Comparison of ENCODE assay signal across 14 cellular contexts in genomic region chr9:98046161-98046543, GRCh38. TPM values are rescaled to one million over a fixed set of nuclear protein-coding genes. Genes with fewer than 3 reads are reported as not detected.
DNase-seq lines count a peak whose midpoint lies in the region; ATAC-seq and TF ChIP-seq lines count a peak whose summit lies in the region.
"Had no signal": no experiment of that assay in that cellular context is flagged by ENCODE, and none has a peak within 500 bp of the region (broad histone marks: within the 10 kb centered on the region; RNA-seq: fewer than 3 reads in every experiment).

No MANE protein-coding gene starts in this region.

- no peaks in the 10 kb centered on the region for H3K27me3 Mint-ChIP-seq in activated T-cell treated with anti-CD3 and anti-CD28 coated beads, Interleukin-2, amount 50 U/mL, for 4 hours (ENCODE audit: low read depth)
- no peaks in the 10 kb centered on the region for H3K27me3 Mint-ChIP-seq in activated naive CD8-positive, alpha-beta T cell treated with anti-CD3 and anti-CD28 coated beads, Interleukin-2, amount 50 U/mL, for 24 hours

- H3K36me3 ChIP-seq in Loucy (ENCODE audit: insufficient read depth, low read length) (no peaks in the 10 kb centered on the region), BE2C (no peaks in the 10 kb centered on the region)
- H3K36me3 ChIP-seq: uterus had no signal

- no peaks in the 10 kb centered on the region for H4K20me1 ChIP-seq in Loucy (ENCODE audit: insufficient read depth, low read length, poor library complexity, severe bottlenecking)

- peaks cover 7% of the 10 kb centered on the region for H3K36me3 Mint-ChIP-seq in activated T-cell treated with anti-CD3 and anti-CD28 coated beads, Interleukin-2, amount 50 U/mL, for 4 hours (ENCODE audit: insufficient read depth)
- H3K36me3 Mint-ChIP-seq in activated naive CD8-positive, alpha-beta T cell treated with anti-CD3 and anti-CD28 coated beads, Interleukin-2, amount 50 U/mL, for 24 hours (ENCODE audit: low read depth): peaks cover 41% of the 10 kb centered on the region
- peaks cover 5% of the 10 kb centered on the region for H3K36me3 Mint-ChIP-seq in stimulated activated effector memory CD8-positive, alpha-beta T cell treated with anti-CD3 and anti-CD28 coated beads, Interleukin-12 subunit alpha, Interleukin-12 subunit beta, amount 100 ng/mL, for 72 hours

- H3K9me3 ChIP-seq in Loucy (ENCODE audit: insufficient read depth, low read depth, low read length) (no peaks in the 10 kb centered on the region), BE2C (no peaks in the 10 kb centered on the region)
- H3K9me3 ChIP-seq: uterus had no signal

- peaks cover 29% of the 10 kb centered on the region for H3K4me1 ChIP-seq in Loucy (ENCODE audit: insufficient read depth, low read length, poor library complexity, severe bottlenecking)
- H3K4me1 ChIP-seq in BE2C: no peaks in the 10 kb centered on the region
- H3K4me1 ChIP-seq: uterus had no signal

- H3K9ac ChIP-seq in Loucy (ENCODE audit: low read depth, low read length, poor library complexity, severe bottlenecking): peak overlapping the region; percentile 79

- H3K79me2 ChIP-seq in Loucy (ENCODE audit: insufficient read depth, low read length): peaks cover 33% of the 10 kb centered on the region

- peak overlapping the region; percentile 90 for H3K27ac Mint-ChIP-seq in activated naive CD8-positive, alpha-beta T cell treated with anti-CD3 and anti-CD28 coated beads, Interleukin-2, amount 50 U/mL, for 24 hours
- no peak overlapping the region for H3K27ac Mint-ChIP-seq in stimulated activated effector memory CD8-positive, alpha-beta T cell treated with anti-CD3 and anti-CD28 coated beads, Interleukin-12 subunit alpha, Interleukin-12 subunit beta, amount 100 ng/mL, for 72 hours

- H3K4me1 Mint-ChIP-seq in activated T-cell treated with anti-CD3 and anti-CD28 coated beads, Interleukin-2, amount 50 U/mL, for 4 hours (ENCODE audit: low read depth): peaks cover 18% of the 10 kb centered on the region
- H3K4me1 Mint-ChIP-seq in activated naive CD8-positive, alpha-beta T cell treated with anti-CD3 and anti-CD28 coated beads, Interleukin-2, amount 50 U/mL, for 24 hours: peaks cover 50% of the 10 kb centered on the region
- peaks cover 21% of the 10 kb centered on the region for H3K4me1 Mint-ChIP-seq in stimulated activated effector memory CD8-positive, alpha-beta T cell treated with anti-CD3 and anti-CD28 coated beads, Interleukin-12 subunit alpha, Interleukin-12 subunit beta, amount 100 ng/mL, for 72 hours

- H3K27me3 ChIP-seq in Loucy (ENCODE audit: insufficient read depth, low read length, poor library complexity, severe bottlenecking): no peaks in the 10 kb centered on the region
- H3K27me3 ChIP-seq in BE2C: no peaks in the 10 kb centered on the region
- H3K27me3 ChIP-seq: uterus had no signal

- DNase-seq in activated T-cell treated with anti-CD3 and anti-CD28 coated beads, Interleukin-2, amount 50 U/mL, for 4 hours: no peak
- no peak for DNase-seq in activated T-cell treated with anti-CD3 and anti-CD28 coated beads, Interleukin-2, amount 50 U/mL, for 1 hour
- no peak for DNase-seq in activated naive CD8-positive, alpha-beta T cell treated with anti-CD3 and anti-CD28 coated beads, Interleukin-2, amount 50 U/mL, for 24 hours
- DNase-seq in stimulated activated effector memory CD8-positive, alpha-beta T cell treated with anti-CD3 and anti-CD28 coated beads, Interleukin-12 subunit alpha, Interleukin-12 subunit beta, amount 100 ng/mL, for 72 hours (ENCODE audit: low spot score in 2 of 2): no peak
- no peak for DNase-seq in globus pallidus (ENCODE audit: low spot score)
- DNase-seq in BE2C: no peak
- DNase-seq: dermis blood vessel endothelial cell, DMS79, NCI-H1048, NCI-H226, posterior cingulate gyrus, uterus had no signal

- no peaks in the 10 kb centered on the region for H3K9me3 Mint-ChIP-seq in activated T-cell treated with anti-CD3 and anti-CD28 coated beads, Interleukin-2, amount 50 U/mL, for 4 hours
- peaks cover 11% of the 10 kb centered on the region for H3K9me3 Mint-ChIP-seq in activated naive CD8-positive, alpha-beta T cell treated with anti-CD3 and anti-CD28 coated beads, Interleukin-2, amount 50 U/mL, for 24 hours
- H3K9me3 Mint-ChIP-seq in stimulated activated effector memory CD8-positive, alpha-beta T cell treated with anti-CD3 and anti-CD28 coated beads, Interleukin-12 subunit alpha, Interleukin-12 subunit beta, amount 100 ng/mL, for 72 hours: peaks cover 2% of the 10 kb centered on the region

- H3K9me2 ChIP-seq in Loucy (replicated peaks; ENCODE audit: low read depth, low read length): no peaks in the 10 kb centered on the region

- ATAC-seq in activated T-cell treated with anti-CD3 and anti-CD28 coated beads, Interleukin-2, amount 50 U/mL, for 4 hours: no peak
- no peak for ATAC-seq in activated naive CD8-positive, alpha-beta T cell treated with anti-CD3 and anti-CD28 coated beads, Interleukin-2, amount 50 U/mL, for 24 hours
- no peak for ATAC-seq in stimulated activated effector memory CD8-positive, alpha-beta T cell treated with anti-CD3 and anti-CD28 coated beads, Interleukin-12 subunit alpha, Interleukin-12 subunit beta, amount 100 ng/mL, for 72 hours
- ATAC-seq in HG03457 (IDR thresholded peaks at IDR 0.05; ENCODE audit: unreplicated experiment): no peak

- TF ChIP-seq CTCF in Loucy (conservative IDR thresholded peaks at IDR 0.05; ENCODE audit: low read length) (no peak), BE2C (IDR thresholded peaks at IDR 0.05; ENCODE audit: low read depth, low read length) (no peak)

- peak overlapping the region; percentile 73 for H2AFZ ChIP-seq in Loucy (ENCODE audit: low read length)

- H3K4me3 ChIP-seq in Loucy (ENCODE audit: low read length, poor library complexity, severe bottlenecking) (peak overlapping the region; percentile 73), BE2C (ENCODE audit: low read depth, low read length) (no peak overlapping the region)
- H3K4me3 ChIP-seq: uterus had no signal

- no peaks in the 10 kb centered on the region for H3F3A ChIP-seq in Loucy (ENCODE audit: low read depth)

- peak overlapping the region; percentile 87 for H3K4me3 Mint-ChIP-seq in activated T-cell treated with anti-CD3 and anti-CD28 coated beads, Interleukin-2, amount 50 U/mL, for 4 hours
- H3K4me3 Mint-ChIP-seq in activated naive CD8-positive, alpha-beta T cell treated with anti-CD3 and anti-CD28 coated beads, Interleukin-2, amount 50 U/mL, for 24 hours: peak overlapping the region; percentile 92
- peak overlapping the region; percentile 73 for H3K4me3 Mint-ChIP-seq in stimulated activated effector memory CD8-positive, alpha-beta T cell treated with anti-CD3 and anti-CD28 coated beads, Interleukin-12 subunit alpha, Interleukin-12 subunit beta, amount 100 ng/mL, for 72 hours

- peak overlapping the region; percentile 69 for H3K4me2 ChIP-seq in Loucy (ENCODE audit: low read depth, low read length, poor library complexity, severe bottlenecking)

RNA-seq across cellular contexts. Expression of gene NANS, which starts 10.4 kb away (rescaled TPM):
- total RNA-seq in activated T-cell treated with anti-CD3 and anti-CD28 coated beads, Interleukin-2, amount 50 U/mL, for 4 hours: 10 to 100 TPM; 48.4 to 57.2 (median 49.1) TPM
- 83.3 TPM for polyA plus RNA-seq in BE2C (2012; ENCODE audit: insufficient read depth, insufficient read length, low read depth)
